In the genomic region with DNA sequence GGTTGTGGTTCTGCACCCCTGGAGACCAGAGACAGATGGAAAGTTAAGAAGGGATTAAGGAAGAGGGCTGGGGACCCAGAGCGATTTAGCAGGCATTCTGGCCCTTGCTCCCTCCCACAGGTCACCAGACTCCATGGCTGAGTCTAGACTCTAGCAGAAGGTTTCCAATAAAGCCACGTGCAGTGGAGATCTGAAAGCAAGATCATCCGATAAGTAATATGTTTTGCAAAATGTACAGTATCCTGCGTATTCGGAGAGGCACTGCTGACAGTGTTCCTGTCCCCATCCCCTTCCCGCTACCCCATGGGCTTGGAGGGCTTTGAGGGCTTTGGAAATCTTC, we compare ENCODE assay signal across 8 cellular contexts. TPM values are rescaled to one million over a fixed set of nuclear protein-coding genes. Genes with fewer than 3 reads are reported as not detected.
DNase-seq lines count a peak whose midpoint lies in the region; ATAC-seq and TF ChIP-seq lines count a peak whose summit lies in the region.

No MANE protein-coding gene starts in this region.

- TF ChIP-seq POLR2A in GM18505 (IDR thresholded peaks at IDR 0.05; ENCODE audit: borderline replicate concordance, extremely low read depth, insufficient read depth, insufficient read length) = no peak

- DNase-seq in AG04449 (ENCODE audit: low read depth, low spot score) = no peak
- DNase-seq in MCF 10A (ENCODE audit: unreplicated experiment) = no peak
- no peak for DNase-seq in stimulated activated CD4-positive, alpha-beta T cell treated with anti-CD3 and anti-CD28 coated beads, Interleukin-4, amount 100 ng/mL, for 1 hour
- no peak for DNase-seq in NCI-H1092 (lab: John Stamatoyannopoulos, UW)

- peaks cover 8% of the 10 kb centered on the region for H3K4me1 ChIP-seq in mesodermal cell (ENCODE audit: control insufficient read depth, insufficient read depth, low read length, poor library complexity, severe bottlenecking)

- no peaks in the 10 kb centered on the region for H3K36me3 Mint-ChIP-seq in MCF 10A (ENCODE audit: insufficient read depth, unreplicated experiment)

- no peak overlapping the region for H3K27ac ChIP-seq in mesodermal cell (ENCODE audit: low read depth, low read length, severe bottlenecking)

- H3K9me3 Mint-ChIP-seq in MCF 10A (ENCODE audit: unreplicated experiment) = no peaks in the 10 kb centered on the region

- POLR2A ChIA-PET in AG04449 (lab: Yijun Ruan, JAX) = no interaction called here
- POLR2A ChIA-PET in MCF 10A (lab: Yijun Ruan, JAX) = no interaction called here

- no peaks in the 10 kb centered on the region for H3K27me3 Mint-ChIP-seq in MCF 10A (ENCODE audit: insufficient read depth, unreplicated experiment)

- no peaks in the 10 kb centered on the region for H3K36me3 ChIP-seq in mesodermal cell (ENCODE audit: control insufficient read depth, insufficient read depth, low read length)

- BruUV-seq in MCF 10A (replicated peaks; lab: Mats Ljungman, UMichigan) = no TSS peak

- H3K27ac Mint-ChIP-seq in MCF 10A (ENCODE audit: low read depth, unreplicated experiment) = no peak overlapping the region

- ATAC-seq in HG03354 (IDR thresholded peaks at IDR 0.05; ENCODE audit: poor library complexity, severe bottlenecking, unreplicated experiment) (peak; percentile 13), GM19452 (IDR thresholded peaks at IDR 0.05; ENCODE audit: unreplicated experiment) (no peak), GM18505 (IDR thresholded peaks at IDR 0.05; ENCODE audit: unreplicated experiment) (no peak)

- peak overlapping the region; percentile 52 for H3K4me3 ChIP-seq in AG04449 (ENCODE audit: low read depth, low read length)
- H3K4me3 ChIP-seq in mesodermal cell (ENCODE audit: extremely low read depth, insufficient read depth, low read length, poor library complexity, severe bottlenecking) = peak overlapping the region; percentile 70

- peak overlapping the region; percentile 67 for H3K4me3 Mint-ChIP-seq in MCF 10A (ENCODE audit: unreplicated experiment)

- CTCF ChIA-PET in AG04449 (lab: Yijun Ruan, JAX) = no interaction called here
- CTCF ChIA-PET in MCF 10A (lab: Yijun Ruan, JAX) = interaction anchor here (0.7 kb wide), 2 partner anchors 30 to 35 kb away, joined by 3 read pairs; no protein-coding TSS in a partner anchor

- peaks cover 8% of the 10 kb centered on the region for H3K4me1 Mint-ChIP-seq in MCF 10A (ENCODE audit: insufficient read depth, unreplicated experiment)

- TF ChIP-seq CTCF in AG04449 (IDR thresholded peaks at IDR 0.05; ENCODE audit: insufficient read depth, low read length, missing control alignments) (no peak), MCF 10A (IDR thresholded peaks at IDR 0.05; ENCODE audit: unreplicated experiment) (no peak)

- H3K9me3 ChIP-seq in mesodermal cell (ENCODE audit: control insufficient read depth, low read length) = no peaks in the 10 kb centered on the region

- intact Hi-C loops in MCF 10A (cut with micrococcal nuclease) = no loop called here

- 0% methylated on average over 1 of the region's 6 CpGs; no CpG with 5 or more reads in 1 of the 2 experiments for WGBS in mesodermal cell (ENCODE audit: insufficient coverage in 2 of 2), 2 experiments

RNA-seq across cellular contexts. Expression of a gene that starts 0.5 kb away (rescaled TPM):
- not detected in 2 replicates for total RNA-seq in MCF 10A (2022)
- 2.2 TPM for polyA plus RNA-seq in mesodermal cell (2013, experiment 1 of 2)
- polyA plus RNA-seq in mesodermal cell (2013, experiment 2 of 2) = 1.9 TPM
